ENCODE assay signal across 16 cellular contexts in genomic region chr2:8595428-8595805, GRCh38.
"Had no signal": no experiment of that assay in that cellular context is flagged by ENCODE, and none has a peak within 500 bp of the region (broad histone marks: within the 10 kb centered on the region; RNA-seq: fewer than 3 reads in every experiment).

No MANE protein-coding gene starts in this region.

- H3K36me3 ChIP-seq: ascending aorta, breast epithelium, gastroesophageal sphincter, stomach had no signal

- H3K36me3 Mint-ChIP-seq: T-cell had no signal

- H3K4me3 Mint-ChIP-seq: activated naive CD4-positive, alpha-beta T cell treated with anti-CD3 and anti-CD28 coated beads for 36 hours; activated naive CD8-positive, alpha-beta T cell treated with anti-CD3 and anti-CD28 coated beads, Interleukin-2, amount 50 U/mL, for 24 hours; T-cell had no signal

- H3K4me3 ChIP-seq: ascending aorta, breast epithelium, gastroesophageal sphincter, stomach, testis had no signal

- H3K27ac Mint-ChIP-seq: activated naive CD4-positive, alpha-beta T cell treated with anti-CD3 and anti-CD28 coated beads for 36 hours; activated naive CD8-positive, alpha-beta T cell treated with anti-CD3 and anti-CD28 coated beads, Interleukin-2, amount 50 U/mL, for 24 hours; T-cell had no signal

- DNase-seq: activated CD4-positive, CD25-positive, alpha-beta regulatory T cell treated with anti-CD3 and anti-CD28 coated beads, Interleukin-2, amount 50 U/mL, for 72 hours; activated naive CD4-positive, alpha-beta T cell treated with anti-CD3 and anti-CD28 coated beads for 36 hours; activated naive CD8-positive, alpha-beta T cell treated with anti-CD3 and anti-CD28 coated beads, Interleukin-2, amount 50 U/mL, for 24 hours; activated T-cell treated with anti-CD3 and anti-CD28 coated beads for 4 hours; kidney; SK-N-SH; stimulated activated CD4-positive, alpha-beta T cell treated with anti-CD3 and anti-CD28 coated beads, Interleukin-1b, Interleukin-23, amount 100 ng/mL, for 48 hours; stomach; T-cell; T1000; testis had no signal

- ATAC-seq: gastroesophageal sphincter, T-cell had no signal

- H3K9ac ChIP-seq: SK-N-SH had no signal

- H3K9me3 ChIP-seq: ascending aorta, breast epithelium, gastroesophageal sphincter, SK-N-SH, stomach, testis had no signal

- H3K9me3 Mint-ChIP-seq: activated naive CD4-positive, alpha-beta T cell treated with anti-CD3 and anti-CD28 coated beads for 36 hours; activated naive CD8-positive, alpha-beta T cell treated with anti-CD3 and anti-CD28 coated beads, Interleukin-2, amount 50 U/mL, for 24 hours; T-cell had no signal

- H3K27me3 ChIP-seq: ascending aorta, breast epithelium, gastroesophageal sphincter, stomach, testis had no signal

- H3K4me2 ChIP-seq: SK-N-SH had no signal

- FAIRE-seq: colon, endometrium, kidney had no signal

- H3K4me1 ChIP-seq: breast epithelium, gastroesophageal sphincter, stomach, testis had no signal

- H3K27ac ChIP-seq: ascending aorta, breast epithelium, gastroesophageal sphincter, stomach, testis had no signal
